ENCODE assay signal across 8 cellular contexts in the genomic region with DNA sequence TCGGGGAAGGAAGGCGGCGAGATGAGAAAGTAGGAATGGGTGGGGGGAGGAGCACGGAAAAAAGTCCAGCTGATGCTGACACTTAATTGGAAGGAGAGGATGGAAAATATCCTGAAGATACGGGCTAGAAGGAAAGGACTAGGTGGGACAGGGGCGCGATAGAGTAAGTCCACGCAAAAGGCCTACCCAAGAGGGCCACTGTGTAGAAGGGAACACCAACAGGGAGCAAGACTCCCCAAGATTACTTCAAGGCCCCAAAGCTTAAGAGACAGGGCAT. TPM values are rescaled to one million over a fixed set of nuclear protein-coding genes. Genes with fewer than 3 reads are reported as not detected.
DNase-seq lines count a peak whose midpoint lies in the region; ATAC-seq and TF ChIP-seq lines count a peak whose summit lies in the region.

No MANE protein-coding gene starts in this region.

- H3K27ac Mint-ChIP-seq in T-helper 2 cell treated with Interferon-gamma antibody and Interleukin-4, amounts not matched to agents 5 μg/mL and 100 μg/mL, for 36 hours, result peak overlapping the region; percentile 97
- H3K27ac Mint-ChIP-seq in neural crest cell (ENCODE audit: unreplicated experiment), result peak overlapping the region; percentile 100

- peak overlapping the region; percentile 98 for H3K4me3 Mint-ChIP-seq in T-helper 2 cell treated with Interferon-gamma antibody and Interleukin-4, amounts not matched to agents 5 μg/mL and 100 μg/mL, for 36 hours
- H3K4me3 Mint-ChIP-seq in neural crest cell, result peak overlapping the region; percentile 94

- no peaks in the 10 kb centered on the region for H3K9me3 Mint-ChIP-seq in T-helper 2 cell treated with Interferon-gamma antibody and Interleukin-4, amounts not matched to agents 5 μg/mL and 100 μg/mL, for 36 hours
- H3K9me3 Mint-ChIP-seq in neural crest cell, result peaks cover 5% of the 10 kb centered on the region

- peaks cover 28% of the 10 kb centered on the region for H3K4me1 Mint-ChIP-seq in T-helper 2 cell treated with Interferon-gamma antibody and Interleukin-4, amounts not matched to agents 5 μg/mL and 100 μg/mL, for 36 hours (ENCODE audit: low read depth)
- peaks cover 40% of the 10 kb centered on the region for H3K4me1 Mint-ChIP-seq in neural crest cell

- no peaks in the 10 kb centered on the region for H3K27me3 ChIP-seq in RWPE2 (ENCODE audit: insufficient read depth, poor library complexity, severe bottlenecking)

- peak overlapping the region; percentile 78 for H3K27ac ChIP-seq in RWPE2 (ENCODE audit: poor library complexity, severe bottlenecking)

- H3K4me3 ChIP-seq in RWPE2 (ENCODE audit: severe bottlenecking), result peak overlapping the region; percentile 94

- H3K27me3 Mint-ChIP-seq in T-helper 2 cell treated with Interferon-gamma antibody and Interleukin-4, amounts not matched to agents 5 μg/mL and 100 μg/mL, for 36 hours (ENCODE audit: low read depth), result no peaks in the 10 kb centered on the region
- H3K27me3 Mint-ChIP-seq in neural crest cell (ENCODE audit: low read depth), result no peaks in the 10 kb centered on the region

- no peak for DNase-seq in T-helper 2 cell treated with Interferon-gamma antibody and Interleukin-4, amounts not matched to agents 5 μg/mL and 100 μg/mL, for 36 hours (ENCODE audit: low spot score)
- DNase-seq in T-helper 2 cell, result no peak
- DNase-seq in RWPE2 (ENCODE audit: low spot score), result no peak
- DNase-seq in neural crest cell (ENCODE audit: low read depth, low spot score), result no peak
- DNase-seq in activated effector memory CD4-positive, alpha-beta T cell treated with Interleukin-2 at 50 U/mL for 16 hours, result no peak

- peaks cover 17% of the 10 kb centered on the region for H3K4me1 ChIP-seq in RWPE2 (ENCODE audit: insufficient read depth, poor library complexity, severe bottlenecking)

- TF ChIP-seq CTCF in RWPE2 (IDR thresholded peaks at IDR 0.05; ENCODE audit: poor library complexity, severe bottlenecking) (no peak), neural crest cell (conservative IDR thresholded peaks at IDR 0.05) (no peak)

- peaks cover 13% of the 10 kb centered on the region; the same call in 1 of the 2 replicates for H3K36me3 ChIP-seq in RWPE2 (ENCODE audit: low read depth)

- H3K9me3 ChIP-seq in RWPE2 (ENCODE audit: severe bottlenecking), result no peaks in the 10 kb centered on the region

- ATAC-seq in RWPE2 (ENCODE audit: low read depth) (peak; percentile 28), esophagus mucosa (peak; percentile 32), HG03460 (IDR thresholded peaks at IDR 0.05; ENCODE audit: unreplicated experiment) (no peak), GM19395 (IDR thresholded peaks at IDR 0.05; ENCODE audit: unreplicated experiment) (no peak)

- peaks cover 10% of the 10 kb centered on the region for H3K36me3 Mint-ChIP-seq in T-helper 2 cell treated with Interferon-gamma antibody and Interleukin-4, amounts not matched to agents 5 μg/mL and 100 μg/mL, for 36 hours (ENCODE audit: low read depth)
- H3K36me3 Mint-ChIP-seq in neural crest cell (ENCODE audit: low read depth), result peaks cover 10% of the 10 kb centered on the region

RNA-seq across cellular contexts. Expression of gene APPBP2, which starts 0.8 kb away (rescaled TPM):
- 23.2 TPM for total RNA-seq in esophagus mucosa
- 55.3 and 59.2 TPM in 2 replicates for total RNA-seq in neural crest cell

Comparison
In these comparisons a context has a peak if more than half of its experiments do, and no peak if none do; other contexts are left out.
1. ATAC-seq: peak in RWPE2 (single experiment) and esophagus mucosa (single experiment); none in HG03460 (single experiment) and GM19395 (single experiment).